8 cellular contexts compared by ENCODE assay signal in genomic region chr2:238060096-238060541, GRCh38. TPM values are rescaled to one million over a fixed set of nuclear protein-coding genes. Genes with fewer than 3 reads are reported as not detected.
DNase-seq lines count a peak whose midpoint lies in the region; ATAC-seq and TF ChIP-seq lines count a peak whose summit lies in the region.

No MANE protein-coding gene starts in this region.

- peak overlapping the region; percentile 74 for H3K4me3 ChIP-seq in AG10803 (ENCODE audit: low read length)
- H3K4me3 ChIP-seq in HFF-Myc (replicated peaks; ENCODE audit: low read depth, low read length), result peak overlapping the region; percentile 98
- H3K4me3 ChIP-seq in iPS DF 6.9 (ENCODE audit: low read length), result peak overlapping the region; percentile 73
- peak overlapping the region; percentile 88 to 96 (median 92) for H3K4me3 ChIP-seq in stomach

- H3K27me3 Mint-ChIP-seq in activated CD8-positive, alpha-beta T cell treated with anti-CD3 and anti-CD28 coated beads, Interleukin-2, amount 10 ng/mL, durations not matched to agents 7 days and 5 days (ENCODE audit: low read depth), result peaks cover 12% of the 10 kb centered on the region

- intact Hi-C loops in stomach (cut with DNase I; ENCODE audit: low total_unique reads) (no loop called here), posterior vena cava (cut with DNase I) (no loop called here)

- H3K4me1 ChIP-seq in iPS DF 6.9 (ENCODE audit: control insufficient read depth, insufficient read depth, low read length) (no peaks in the 10 kb centered on the region; the same call in 1 of the 2 replicates), stomach (peaks cover 10 to 22% (median 16%) of the 10 kb centered on the region in 4 donors)

- H3K27me3 ChIP-seq in iPS DF 6.9 (ENCODE audit: control insufficient read depth, insufficient read depth, low read length), result no peaks in the 10 kb centered on the region
- H3K27me3 ChIP-seq in stomach, result peaks cover 0 to 8% (median 0%) of the 10 kb centered on the region in 3 donors

- no CpG with 5 or more reads among the region's 18 CpGs for WGBS in iPS DF 6.9 (ENCODE audit: insufficient coverage, insufficient read length)
- WGBS in stomach, 5 donors, result 1 to 4% (median 2%) methylated on average over 15 to 18 of the region's 18 CpGs

- H3K36me3 ChIP-seq in iPS DF 6.9 (ENCODE audit: control insufficient read depth, insufficient read depth, low read length) (no peaks in the 10 kb centered on the region; the same call in 1 of the 2 replicates), stomach (peaks cover 0 to 11% (median 9%) of the 10 kb centered on the region in 4 donors)

- TF ChIP-seq CTCF in AG10803 (conservative IDR thresholded peaks at IDR 0.05; ENCODE audit: low read length), result no peak
- no peak for TF ChIP-seq CTCF in HFF-Myc (IDR thresholded peaks at IDR 0.05; ENCODE audit: low read depth, low read length, missing control alignments)
- TF ChIP-seq CTCF in stomach (IDR thresholded peaks at IDR 0.05), result no peak

- ATAC-seq in activated CD8-positive, alpha-beta T cell treated with anti-CD3 and anti-CD28 coated beads, Interleukin-2, amount 10 ng/mL, durations not matched to agents 7 days and 5 days, result no peak
- no peak for ATAC-seq in GM18511 (IDR thresholded peaks at IDR 0.05; ENCODE audit: unreplicated experiment)

- H3K27ac Mint-ChIP-seq in activated CD8-positive, alpha-beta T cell treated with anti-CD3 and anti-CD28 coated beads, Interleukin-2, amount 10 ng/mL, durations not matched to agents 7 days and 5 days, result peak overlapping the region; percentile 85

- H3K27ac ChIP-seq in iPS DF 6.9 (ENCODE audit: low read length) (no peak overlapping the region), stomach (peak overlapping the region; percentile 87 to 93 (median 91))

- no peak for TF ChIP-seq POLR2A in stomach (IDR thresholded peaks at IDR 0.05)

- CTCF ChIA-PET in activated CD8-positive, alpha-beta T cell treated with anti-CD3 and anti-CD28 coated beads, Interleukin-2, amount 10 ng/mL, durations not matched to agents 7 days and 5 days (lab: Charles Lee), result interaction anchor here (0.5 kb wide), 1 partner anchor 117 kb away, joined by 3 read pairs; no protein-coding TSS in a partner anchor

- DNase-seq in AG10803 (ENCODE audit: low read depth) (peak; percentile 18), HFF-Myc (ENCODE audit: extremely low read depth, low read depth) (no peak), iPS DF 6.9 (ENCODE audit: low read depth, low spot score) (no peak), stomach (no peak), posterior vena cava (ENCODE audit: low spot score) (no peak), amygdala (lab: John Stamatoyannopoulos, UW) (no peak)
- no peak for DNase-seq in activated CD8-positive, alpha-beta T cell treated with anti-CD3 and anti-CD28 coated beads, Interleukin-2, amount 10 ng/mL, durations not matched to agents 7 days and 5 days

- H3K9me3 ChIP-seq in iPS DF 6.9 (ENCODE audit: control insufficient read depth, insufficient read depth, low read length), result no peaks in the 10 kb centered on the region
- H3K9me3 ChIP-seq in stomach, result no peaks in the 10 kb centered on the region

- H3K4me3 Mint-ChIP-seq in activated CD8-positive, alpha-beta T cell treated with anti-CD3 and anti-CD28 coated beads, Interleukin-2, amount 10 ng/mL, durations not matched to agents 7 days and 5 days, result peak overlapping the region; percentile 84

- H3K4me1 Mint-ChIP-seq in activated CD8-positive, alpha-beta T cell treated with anti-CD3 and anti-CD28 coated beads, Interleukin-2, amount 10 ng/mL, durations not matched to agents 7 days and 5 days (ENCODE audit: low read depth), result peaks cover 49% of the 10 kb centered on the region

- H3K36me3 Mint-ChIP-seq in activated CD8-positive, alpha-beta T cell treated with anti-CD3 and anti-CD28 coated beads, Interleukin-2, amount 10 ng/mL, durations not matched to agents 7 days and 5 days (ENCODE audit: low read depth), result peaks cover 22% of the 10 kb centered on the region

- H3K9me3 Mint-ChIP-seq in activated CD8-positive, alpha-beta T cell treated with anti-CD3 and anti-CD28 coated beads, Interleukin-2, amount 10 ng/mL, durations not matched to agents 7 days and 5 days (ENCODE audit: insufficient read depth), result no peaks in the 10 kb centered on the region

- POLR2A ChIA-PET in activated CD8-positive, alpha-beta T cell treated with anti-CD3 and anti-CD28 coated beads, Interleukin-2, amount 10 ng/mL, durations not matched to agents 7 days and 5 days (lab: Charles Lee), result interaction anchor here (0.8 to 2.4 kb wide), 6 partner anchors 9 to 143 kb away, joined by 3 to 9 read pairs (median 4); partner anchors contain the start of gene ILKAP

- TF ChIP-seq EP300 in stomach (IDR thresholded peaks at IDR 0.05), result no peak

RNA-seq across cellular contexts. Expression of gene SCLY, which starts 0.7 kb away (rescaled TPM):
- total RNA-seq in activated CD8-positive, alpha-beta T cell treated with anti-CD3 and anti-CD28 coated beads, Interleukin-2, amount 10 ng/mL, durations not matched to agents 7 days and 5 days, result 10 to 100 TPM; 34.1 to 40.4 TPM
- total RNA-seq in stomach, result 10 to 100 TPM in 4 of 5 donors, 1 to 10 TPM in 1; 7.2 to 12.8 (median 12.1) TPM
- polyA plus RNA-seq in stomach, result 10 to 100 TPM in 1 of 3 donors, 1 to 10 TPM in 2; 5.4 to 11.3 (median 9.9) TPM
- total RNA-seq in posterior vena cava, result 10 to 100 TPM in 1 of 2 donors, 1 to 10 TPM in 1; 8.6 to 11.5 TPM

RNA-seq across cellular contexts. Expression of gene ESPNL, which starts 40.0 kb away (rescaled TPM):
- total RNA-seq in activated CD8-positive, alpha-beta T cell treated with anti-CD3 and anti-CD28 coated beads, Interleukin-2, amount 10 ng/mL, durations not matched to agents 7 days and 5 days, result under 1 TPM; 0.10 to 0.13 TPM
- total RNA-seq in stomach, result 1 to 10 TPM in 1 of 5 donors, under 1 TPM in 1, not detected in 3; 0.73 to 1.3 TPM
- under 1 TPM; 0.05 to 0.31 (median 0.25) TPM for polyA plus RNA-seq in stomach
- 1 to 10 TPM in 1 of 2 donors, under 1 TPM in 1; 0.24 to 3.0 TPM for total RNA-seq in posterior vena cava
